In genomic region chr15:96361309-96362000, GRCh38 we compare ENCODE assay signal across 1 cellular context.
TF ChIP-seq lines count a peak whose summit lies in the region.

No MANE protein-coding gene starts in this region.

TF ChIP-seq in H1, 55 proteins besides CTCF, POLR2A, EP300 and RAD21:
- TF ChIP-seq ZNF274 (IDR thresholded peaks at IDR 0.05; ENCODE audit: borderline replicate concordance, extremely low read depth, low read length) (no peak), RNF2 (IDR thresholded peaks at IDR 0.05; ENCODE audit: borderline replicate concordance, low read depth, low read length, missing control alignments, poor library complexity, severe bottlenecking) (peak; percentile 99), MAX (IDR thresholded peaks at IDR 0.05) (no peak), CTBP2 (IDR thresholded peaks at IDR 0.05; ENCODE audit: borderline replicate concordance, insufficient read depth, insufficient read length, low read length) (peak; percentile 88), EGR1 (IDR thresholded peaks at IDR 0.05; ENCODE audit: borderline replicate concordance, low read depth, low read length) (0 out of 2 replicates have a peak, but pooled peaks have one; percentile 40), CBX8 (IDR thresholded peaks at IDR 0.05; ENCODE audit: borderline replicate concordance, low read depth, low read length) (peak; percentile 82; the same call in 1 of the 2 replicates), EZH2 (IDR thresholded peaks at IDR 0.05; ENCODE audit: low read depth, low read length, severe bottlenecking) (peak; percentile 91), SUZ12 (IDR thresholded peaks at IDR 0.05; ENCODE audit: low read length) (peak; percentile 80), ASH2L (IDR thresholded peaks at IDR 0.05; ENCODE audit: low read length) (peak; percentile 50), BRCA1 (IDR thresholded peaks at IDR 0.05; ENCODE audit: low read depth, low read length) (no peak), CHD2 (IDR thresholded peaks at IDR 0.05; ENCODE audit: low read length) (no peak), KDM4A (IDR thresholded peaks at IDR 0.05; ENCODE audit: low read depth, low read length, severe bottlenecking) (peak; percentile 23), RXRA (IDR thresholded peaks at IDR 0.05; ENCODE audit: insufficient read depth, low read depth, low read length) (no peak), SIN3A (conservative IDR thresholded peaks at IDR 0.05 in 1 of 2, IDR thresholded peaks at IDR 0.05 in 1 of 2; ENCODE audit: low read depth in 1 of 2, low read length in 2 of 2) (no peak), RBBP5 (IDR thresholded peaks at IDR 0.05; ENCODE audit: borderline replicate concordance, low read depth, low read length) (0 out of 2 replicates have a peak, but pooled peaks have one; percentile 20)
TF ChIP-seq in H1: peak in this region for 9.
